ENCODE assay signal across 19 cellular contexts in genomic region chr14:28651148-28651547, GRCh38.
DNase-seq lines count a peak whose midpoint lies in the region; ATAC-seq, FAIRE-seq and TF ChIP-seq lines count a peak whose summit lies in the region.
"Had no signal": no experiment of that assay in that cellular context is flagged by ENCODE, and none has a peak within 500 bp of the region (broad histone marks: within the 10 kb centered on the region; RNA-seq: fewer than 3 reads in every experiment).

No MANE protein-coding gene starts in this region.

- H3K27me3 Mint-ChIP-seq in naive thymus-derived CD4-positive, alpha-beta T cell = no peaks in the 10 kb centered on the region
- H3K27me3 Mint-ChIP-seq: activated T-helper 17 cell treated with anti-CD3 and anti-CD28 coated beads, Interleukin-2, amount 50 U/mL, for 72 hours had no signal

- POLR2A ChIA-PET in naive thymus-derived CD4-positive, alpha-beta T cell (lab: Charles Lee) = no interaction called here

- H3K4me1 ChIP-seq in naive thymus-derived CD4-positive, alpha-beta T cell (ENCODE audit: control insufficient read depth in 2 of 2, insufficient read depth in 2 of 2, low read length in 2 of 2) = no peaks in the 10 kb centered on the region
- H3K4me1 ChIP-seq: stomach, uterus had no signal

- intact Hi-C loops in naive thymus-derived CD4-positive, alpha-beta T cell (cut with micrococcal nuclease) = no loop called here

- no peaks in the 10 kb centered on the region for H3K27me3 ChIP-seq in bronchial epithelial cell (ENCODE audit: control insufficient read depth, insufficient read depth, low read length)
- no peaks in the 10 kb centered on the region for H3K27me3 ChIP-seq in naive thymus-derived CD4-positive, alpha-beta T cell (ENCODE audit: control insufficient read depth in 2 of 2, insufficient read depth in 2 of 2, low read length in 2 of 2)
- H3K27me3 ChIP-seq: ovary, stomach, uterus had no signal

- H3K4me1 Mint-ChIP-seq in naive thymus-derived CD4-positive, alpha-beta T cell = no peaks in the 10 kb centered on the region
- H3K4me1 Mint-ChIP-seq: activated T-helper 17 cell treated with anti-CD3 and anti-CD28 coated beads, Interleukin-2, amount 50 U/mL, for 72 hours had no signal

- peaks cover 6 to 27% (median 9%) of the 10 kb centered on the region in 11 donors for H3K9me3 Mint-ChIP-seq in naive thymus-derived CD4-positive, alpha-beta T cell

- no peak for TF ChIP-seq POLR2A in NB4 (IDR thresholded peaks at IDR 0.05; ENCODE audit: extremely low read depth, insufficient read length)

- DNase-seq in ELR (ENCODE audit: low read depth) (peak; percentile 85), NB4 (ENCODE audit: low read depth) (peak; percentile 2), bronchial epithelial cell (ENCODE audit: low read depth) (peak; percentile 95), kidney tubule cell (ENCODE audit: low spot score) (peak; percentile 5), HTR-8/SVneo (ENCODE audit: insufficient read length, low spot score) (no peak), superior temporal gyrus (ENCODE audit: extremely low spot score) (no peak)
- no peak for DNase-seq in naive thymus-derived CD4-positive, alpha-beta T cell
- DNase-seq: activated CD8-positive, alpha-beta memory T cell treated with anti-CD3 and anti-CD28 coated beads for 24 hours; GF-D8; left cardiac atrium; NCI-H1694 treated with DMSO at 0.1 percent for 48 hours; NCI-H510A; ovary; stomach; uterus had no signal

- H3K4me3 ChIP-seq in NB4 (ENCODE audit: low read depth, low read length) (no peak overlapping the region), bronchial epithelial cell (ENCODE audit: low read depth, low read length) (no peak overlapping the region)
- H3K4me3 ChIP-seq in naive thymus-derived CD4-positive, alpha-beta T cell (ENCODE audit: low read length) = no peak overlapping the region
- H3K4me3 ChIP-seq: ovary, stomach, uterus had no signal

- no peak overlapping the region for H3K27ac ChIP-seq in naive thymus-derived CD4-positive, alpha-beta T cell (ENCODE audit: low read depth, low read length)
- H3K27ac ChIP-seq: KMS-11, ovary, stomach, uterus had no signal

- CTCF ChIA-PET in naive thymus-derived CD4-positive, alpha-beta T cell (lab: Charles Lee) = no interaction called here

- H3K4me3 Mint-ChIP-seq in naive thymus-derived CD4-positive, alpha-beta T cell = no peak overlapping the region
- H3K4me3 Mint-ChIP-seq: activated T-helper 17 cell treated with anti-CD3 and anti-CD28 coated beads, Interleukin-2, amount 50 U/mL, for 72 hours had no signal

- no peak for FAIRE-seq in bronchial epithelial cell (lab: Jason Lieb, UNC)
- FAIRE-seq in HTR-8/SVneo (lab: Jason Lieb, UNC) = no peak
- FAIRE-seq: endothelial cell of umbilical vein had no signal

- H3K36me3 Mint-ChIP-seq in naive thymus-derived CD4-positive, alpha-beta T cell = peaks cover 0 to 5% (median 0%) of the 10 kb centered on the region in 5 donors

- no peak for ATAC-seq in GM21737 (IDR thresholded peaks at IDR 0.05; ENCODE audit: unreplicated experiment)
- ATAC-seq in naive thymus-derived CD4-positive, alpha-beta T cell = no peak
- ATAC-seq: activated T-helper 17 cell treated with anti-CD3 and anti-CD28 coated beads, Interleukin-2, amount 50 U/mL, for 72 hours; left cardiac atrium had no signal

- no peak overlapping the region for H3K27ac Mint-ChIP-seq in naive thymus-derived CD4-positive, alpha-beta T cell
- H3K27ac Mint-ChIP-seq: activated T-helper 17 cell treated with anti-CD3 and anti-CD28 coated beads, Interleukin-2, amount 50 U/mL, for 72 hours had no signal

- H3K9me3 ChIP-seq in naive thymus-derived CD4-positive, alpha-beta T cell (ENCODE audit: control insufficient read depth in 2 of 3, low read length in 3 of 3) = no peaks in the 10 kb centered on the region
- H3K9me3 ChIP-seq: ovary, stomach, uterus had no signal

- TF ChIP-seq CTCF in NB4 (IDR thresholded peaks at IDR 0.05; ENCODE audit: low read depth, low read length) = no peak
- no peak for TF ChIP-seq CTCF in bronchial epithelial cell (IDR thresholded peaks at IDR 0.05; ENCODE audit: insufficient read depth, low read length, severe bottlenecking)

- no peaks in the 10 kb centered on the region for H3K36me3 ChIP-seq in bronchial epithelial cell (ENCODE audit: control insufficient read depth, insufficient read depth, low read length)
- H3K36me3 ChIP-seq in naive thymus-derived CD4-positive, alpha-beta T cell (ENCODE audit: control insufficient read depth in 2 of 3, insufficient read depth in 3 of 3, low read length in 3 of 3) = no peaks in the 10 kb centered on the region
- H3K36me3 ChIP-seq: ovary, stomach, uterus had no signal

Comparison
In these comparisons a context has a peak if more than half of its experiments do, and no peak if none do; other contexts are left out.
1. DNase-seq: peak in ELR (single experiment), NB4 (single experiment), bronchial epithelial cell (single experiment) and kidney tubule cell (single experiment); none in HTR-8/SVneo (single experiment), naive thymus-derived CD4-positive, alpha-beta T cell (0 of 9) and superior temporal gyrus (single experiment).